Comparison of ENCODE assay signal across 1 cellular context in the genomic region with DNA sequence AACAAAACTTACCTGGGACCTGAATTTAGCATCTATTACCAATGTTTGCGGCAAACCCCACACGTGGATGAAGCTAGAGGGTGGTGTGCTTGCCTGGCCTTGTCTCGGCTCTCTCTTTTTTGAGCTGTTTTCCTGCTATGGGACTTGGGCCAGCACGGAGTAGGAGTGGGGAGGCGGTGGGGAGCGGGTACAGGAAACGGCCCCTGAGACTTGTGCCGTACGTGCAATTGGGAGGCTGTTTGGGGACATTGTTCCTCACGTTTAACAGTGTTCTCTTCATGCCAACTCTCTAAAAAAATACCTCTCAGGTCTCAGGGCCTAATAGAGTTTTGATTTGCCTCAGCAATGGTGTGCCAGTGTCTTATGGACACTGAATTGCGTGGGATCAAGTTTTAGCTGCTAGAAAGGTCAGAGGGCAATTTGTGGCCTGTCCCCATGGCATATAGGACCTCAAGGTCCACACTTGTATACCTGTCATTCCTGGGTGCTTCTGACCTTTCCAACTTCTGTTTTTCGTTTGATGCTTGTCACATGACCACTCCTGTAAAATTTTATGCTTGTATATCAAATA.
TF ChIP-seq lines count a peak whose summit lies in the region.

No MANE protein-coding gene starts in this region.

TF ChIP-seq in GM12878, 131 proteins besides CTCF, POLR2A, EP300 and RAD21 (continues in another document):
- TF ChIP-seq RAD51 (IDR thresholded peaks at IDR 0.05) (peak; percentile 89), NR2C2 (IDR thresholded peaks at IDR 0.05; ENCODE audit: borderline replicate concordance, control insufficient read depth, insufficient read length, low read depth) (peak; percentile 44), TCF12 (IDR thresholded peaks at IDR 0.05; ENCODE audit: low read depth, low read length) (no peak), SMARCA5 (IDR thresholded peaks at IDR 0.05) (0 out of 2 replicates have a peak, but pooled peaks have one; percentile 53), CHD1 (IDR thresholded peaks at IDR 0.05; ENCODE audit: low read depth, low read length) (no peak), HDGF (IDR thresholded peaks at IDR 0.05) (0 out of 2 replicates have a peak, but pooled peaks have one; percentile 30), RB1 (IDR thresholded peaks at IDR 0.05; ENCODE audit: borderline replicate concordance) (0 out of 2 replicates have a peak, but pooled peaks have one; percentile 46), ATF7 (IDR thresholded peaks at IDR 0.05; ENCODE audit: low read depth) (no peak), FOS (IDR thresholded peaks at IDR 0.05; ENCODE audit: borderline replicate concordance, extremely low read depth, insufficient read length) (no peak), BCL11A (IDR thresholded peaks at IDR 0.05; ENCODE audit: low read depth, low read length) (peak; percentile 70; the same call in 1 of the 2 replicates), FOXK2 (IDR thresholded peaks at IDR 0.05) (no peak), CREB1 (IDR thresholded peaks at IDR 0.05; ENCODE audit: low read depth) (no peak), BHLHE40 (IDR thresholded peaks at IDR 0.05; ENCODE audit: borderline replicate concordance in 1 of 2, low read depth in 2 of 2, low read length in 1 of 2) (peak; percentile 58 to 76; a peak in 2 of 4 replicates), MXI1 (IDR thresholded peaks at IDR 0.05; ENCODE audit: low read depth, low read length) (0 out of 2 replicates have a peak, but pooled peaks have one; percentile 23), NR2F1 (conservative IDR thresholded peaks at IDR 0.05) (peak; percentile 99), ZBED1 (IDR thresholded peaks at IDR 0.05; ENCODE audit: borderline replicate concordance) (no peak; the same call in 1 of the 2 replicates), NBN (IDR thresholded peaks at IDR 0.05) (0 out of 2 replicates have a peak, but pooled peaks have one; percentile 46), NR2C1 (IDR thresholded peaks at IDR 0.05) (peak; percentile 88), EGR1 (IDR thresholded peaks at IDR 0.05; ENCODE audit: borderline replicate concordance in 1 of 2, low read depth in 2 of 2, low read length in 2 of 2) (peak in 1 of 2 experiments; percentile 66; a peak in 1 of 3 replicates), PML (IDR thresholded peaks at IDR 0.05; ENCODE audit: low read length) (no peak), POU2F2 (IDR thresholded peaks at IDR 0.05; ENCODE audit: borderline replicate concordance, low read depth, low read length) (no peak), SUPT20H (IDR thresholded peaks at IDR 0.05; ENCODE audit: borderline replicate concordance, control insufficient read depth, low read depth, low read length) (no peak), NFIC (IDR thresholded peaks at IDR 0.05; ENCODE audit: low read depth, low read length) (no peak), CBX3 (IDR thresholded peaks at IDR 0.05; ENCODE audit: borderline replicate concordance, low read depth) (no peak), RELA (IDR thresholded peaks at IDR 0.05; ENCODE audit: borderline replicate concordance, partially characterized antibody) (no peak), ZNF207 (IDR thresholded peaks at IDR 0.05; ENCODE audit: borderline replicate concordance) (peak; percentile 39; the same call in 1 of the 2 replicates), JUNB (IDR thresholded peaks at IDR 0.05) (no peak), HCFC1 (IDR thresholded peaks at IDR 0.05; ENCODE audit: low read length) (no peak)
- TF ChIP-seq, protein P1, sequence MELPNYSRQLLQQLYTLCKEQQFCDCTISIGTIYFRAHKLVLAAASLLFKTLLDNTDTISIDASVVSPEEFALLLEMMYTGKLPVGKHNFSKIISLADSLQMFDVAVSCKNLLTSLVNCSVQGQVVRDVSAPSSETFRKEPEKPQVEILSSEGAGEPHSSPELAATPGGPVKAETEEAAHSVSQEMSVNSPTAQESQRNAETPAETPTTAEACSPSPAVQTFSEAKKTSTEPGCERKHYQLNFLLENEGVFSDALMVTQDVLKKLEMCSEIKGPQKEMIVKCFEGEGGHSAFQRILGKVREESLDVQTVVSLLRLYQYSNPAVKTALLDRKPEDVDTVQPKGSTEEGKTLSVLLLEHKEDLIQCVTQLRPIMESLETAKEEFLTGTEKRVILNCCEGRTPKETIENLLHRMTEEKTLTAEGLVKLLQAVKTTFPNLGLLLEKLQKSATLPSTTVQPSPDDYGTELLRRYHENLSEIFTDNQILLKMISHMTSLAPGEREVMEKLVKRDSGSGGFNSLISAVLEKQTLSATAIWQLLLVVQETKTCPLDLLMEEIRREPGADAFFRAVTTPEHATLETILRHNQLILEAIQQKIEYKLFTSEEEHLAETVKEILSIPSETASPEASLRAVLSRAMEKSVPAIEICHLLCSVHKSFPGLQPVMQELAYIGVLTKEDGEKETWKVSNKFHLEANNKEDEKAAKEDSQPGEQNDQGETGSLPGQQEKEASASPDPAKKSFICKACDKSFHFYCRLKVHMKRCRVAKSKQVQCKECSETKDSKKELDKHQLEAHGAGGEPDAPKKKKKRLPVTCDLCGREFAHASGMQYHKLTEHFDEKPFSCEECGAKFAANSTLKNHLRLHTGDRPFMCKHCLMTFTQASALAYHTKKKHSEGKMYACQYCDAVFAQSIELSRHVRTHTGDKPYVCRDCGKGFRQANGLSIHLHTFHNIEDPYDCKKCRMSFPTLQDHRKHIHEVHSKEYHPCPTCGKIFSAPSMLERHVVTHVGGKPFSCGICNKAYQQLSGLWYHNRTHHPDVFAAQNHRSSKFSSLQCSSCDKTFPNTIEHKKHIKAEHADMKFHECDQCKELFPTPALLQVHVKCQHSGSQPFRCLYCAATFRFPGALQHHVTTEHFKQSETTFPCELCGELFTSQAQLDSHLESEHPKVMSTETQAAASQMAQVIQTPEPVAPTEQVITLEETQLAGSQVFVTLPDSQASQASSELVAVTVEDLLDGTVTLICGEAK (IDR thresholded peaks at IDR 0.05; ENCODE audit: borderline replicate concordance) = no peak; the same call in 1 of the 2 replicates
- TF ChIP-seq, protein P2, sequence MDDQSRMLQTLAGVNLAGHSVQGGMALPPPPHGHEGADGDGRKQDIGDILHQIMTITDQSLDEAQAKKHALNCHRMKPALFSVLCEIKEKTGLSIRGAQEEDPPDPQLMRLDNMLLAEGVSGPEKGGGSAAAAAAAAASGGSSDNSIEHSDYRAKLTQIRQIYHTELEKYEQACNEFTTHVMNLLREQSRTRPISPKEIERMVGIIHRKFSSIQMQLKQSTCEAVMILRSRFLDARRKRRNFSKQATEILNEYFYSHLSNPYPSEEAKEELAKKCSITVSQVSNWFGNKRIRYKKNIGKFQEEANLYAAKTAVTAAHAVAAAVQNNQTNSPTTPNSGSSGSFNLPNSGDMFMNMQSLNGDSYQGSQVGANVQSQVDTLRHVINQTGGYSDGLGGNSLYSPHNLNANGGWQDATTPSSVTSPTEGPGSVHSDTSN (IDR thresholded peaks at IDR 0.05; ENCODE audit: insufficient replicate concordance, low read depth, low read length) = no peak
- TF ChIP-seq, protein P3, sequence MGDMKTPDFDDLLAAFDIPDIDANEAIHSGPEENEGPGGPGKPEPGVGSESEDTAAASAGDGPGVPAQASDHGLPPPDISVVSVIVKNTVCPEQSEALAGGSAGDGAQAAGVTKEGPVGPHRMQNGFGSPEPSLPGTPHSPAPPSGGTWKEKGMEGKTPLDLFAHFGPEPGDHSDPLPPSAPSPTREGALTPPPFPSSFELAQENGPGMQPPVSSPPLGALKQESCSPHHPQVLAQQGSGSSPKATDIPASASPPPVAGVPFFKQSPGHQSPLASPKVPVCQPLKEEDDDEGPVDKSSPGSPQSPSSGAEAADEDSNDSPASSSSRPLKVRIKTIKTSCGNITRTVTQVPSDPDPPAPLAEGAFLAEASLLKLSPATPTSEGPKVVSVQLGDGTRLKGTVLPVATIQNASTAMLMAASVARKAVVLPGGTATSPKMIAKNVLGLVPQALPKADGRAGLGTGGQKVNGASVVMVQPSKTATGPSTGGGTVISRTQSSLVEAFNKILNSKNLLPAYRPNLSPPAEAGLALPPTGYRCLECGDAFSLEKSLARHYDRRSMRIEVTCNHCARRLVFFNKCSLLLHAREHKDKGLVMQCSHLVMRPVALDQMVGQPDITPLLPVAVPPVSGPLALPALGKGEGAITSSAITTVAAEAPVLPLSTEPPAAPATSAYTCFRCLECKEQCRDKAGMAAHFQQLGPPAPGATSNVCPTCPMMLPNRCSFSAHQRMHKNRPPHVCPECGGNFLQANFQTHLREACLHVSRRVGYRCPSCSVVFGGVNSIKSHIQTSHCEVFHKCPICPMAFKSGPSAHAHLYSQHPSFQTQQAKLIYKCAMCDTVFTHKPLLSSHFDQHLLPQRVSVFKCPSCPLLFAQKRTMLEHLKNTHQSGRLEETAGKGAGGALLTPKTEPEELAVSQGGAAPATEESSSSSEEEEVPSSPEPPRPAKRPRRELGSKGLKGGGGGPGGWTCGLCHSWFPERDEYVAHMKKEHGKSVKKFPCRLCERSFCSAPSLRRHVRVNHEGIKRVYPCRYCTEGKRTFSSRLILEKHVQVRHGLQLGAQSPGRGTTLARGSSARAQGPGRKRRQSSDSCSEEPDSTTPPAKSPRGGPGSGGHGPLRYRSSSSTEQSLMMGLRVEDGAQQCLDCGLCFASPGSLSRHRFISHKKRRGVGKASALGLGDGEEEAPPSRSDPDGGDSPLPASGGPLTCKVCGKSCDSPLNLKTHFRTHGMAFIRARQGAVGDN (IDR thresholded peaks at IDR 0.05) = peak; percentile 85
- TF ChIP-seq, protein P4, sequence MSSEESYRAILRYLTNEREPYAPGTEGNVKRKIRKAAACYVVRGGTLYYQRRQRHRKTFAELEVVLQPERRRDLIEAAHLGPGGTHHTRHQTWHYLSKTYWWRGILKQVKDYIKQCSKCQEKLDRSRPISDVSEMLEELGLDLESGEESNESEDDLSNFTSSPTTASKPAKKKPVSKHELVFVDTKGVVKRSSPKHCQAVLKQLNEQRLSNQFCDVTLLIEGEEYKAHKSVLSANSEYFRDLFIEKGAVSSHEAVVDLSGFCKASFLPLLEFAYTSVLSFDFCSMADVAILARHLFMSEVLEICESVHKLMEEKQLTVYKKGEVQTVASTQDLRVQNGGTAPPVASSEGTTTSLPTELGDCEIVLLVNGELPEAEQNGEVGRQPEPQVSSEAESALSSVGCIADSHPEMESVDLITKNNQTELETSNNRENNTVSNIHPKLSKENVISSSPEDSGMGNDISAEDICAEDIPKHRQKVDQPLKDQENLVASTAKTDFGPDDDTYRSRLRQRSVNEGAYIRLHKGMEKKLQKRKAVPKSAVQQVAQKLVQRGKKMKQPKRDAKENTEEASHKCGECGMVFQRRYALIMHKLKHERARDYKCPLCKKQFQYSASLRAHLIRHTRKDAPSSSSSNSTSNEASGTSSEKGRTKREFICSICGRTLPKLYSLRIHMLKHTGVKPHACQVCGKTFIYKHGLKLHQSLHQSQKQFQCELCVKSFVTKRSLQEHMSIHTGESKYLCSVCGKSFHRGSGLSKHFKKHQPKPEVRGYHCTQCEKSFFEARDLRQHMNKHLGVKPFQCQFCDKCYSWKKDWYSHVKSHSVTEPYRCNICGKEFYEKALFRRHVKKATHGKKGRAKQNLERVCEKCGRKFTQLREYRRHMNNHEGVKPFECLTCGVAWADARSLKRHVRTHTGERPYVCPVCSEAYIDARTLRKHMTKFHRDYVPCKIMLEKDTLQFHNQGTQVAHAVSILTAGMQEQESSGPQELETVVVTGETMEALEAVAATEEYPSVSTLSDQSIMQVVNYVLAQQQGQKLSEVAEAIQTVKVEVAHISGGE (CRISPR knock-in tag; IDR thresholded peaks at IDR 0.05) = no peak
- TF ChIP-seq, protein P5, sequence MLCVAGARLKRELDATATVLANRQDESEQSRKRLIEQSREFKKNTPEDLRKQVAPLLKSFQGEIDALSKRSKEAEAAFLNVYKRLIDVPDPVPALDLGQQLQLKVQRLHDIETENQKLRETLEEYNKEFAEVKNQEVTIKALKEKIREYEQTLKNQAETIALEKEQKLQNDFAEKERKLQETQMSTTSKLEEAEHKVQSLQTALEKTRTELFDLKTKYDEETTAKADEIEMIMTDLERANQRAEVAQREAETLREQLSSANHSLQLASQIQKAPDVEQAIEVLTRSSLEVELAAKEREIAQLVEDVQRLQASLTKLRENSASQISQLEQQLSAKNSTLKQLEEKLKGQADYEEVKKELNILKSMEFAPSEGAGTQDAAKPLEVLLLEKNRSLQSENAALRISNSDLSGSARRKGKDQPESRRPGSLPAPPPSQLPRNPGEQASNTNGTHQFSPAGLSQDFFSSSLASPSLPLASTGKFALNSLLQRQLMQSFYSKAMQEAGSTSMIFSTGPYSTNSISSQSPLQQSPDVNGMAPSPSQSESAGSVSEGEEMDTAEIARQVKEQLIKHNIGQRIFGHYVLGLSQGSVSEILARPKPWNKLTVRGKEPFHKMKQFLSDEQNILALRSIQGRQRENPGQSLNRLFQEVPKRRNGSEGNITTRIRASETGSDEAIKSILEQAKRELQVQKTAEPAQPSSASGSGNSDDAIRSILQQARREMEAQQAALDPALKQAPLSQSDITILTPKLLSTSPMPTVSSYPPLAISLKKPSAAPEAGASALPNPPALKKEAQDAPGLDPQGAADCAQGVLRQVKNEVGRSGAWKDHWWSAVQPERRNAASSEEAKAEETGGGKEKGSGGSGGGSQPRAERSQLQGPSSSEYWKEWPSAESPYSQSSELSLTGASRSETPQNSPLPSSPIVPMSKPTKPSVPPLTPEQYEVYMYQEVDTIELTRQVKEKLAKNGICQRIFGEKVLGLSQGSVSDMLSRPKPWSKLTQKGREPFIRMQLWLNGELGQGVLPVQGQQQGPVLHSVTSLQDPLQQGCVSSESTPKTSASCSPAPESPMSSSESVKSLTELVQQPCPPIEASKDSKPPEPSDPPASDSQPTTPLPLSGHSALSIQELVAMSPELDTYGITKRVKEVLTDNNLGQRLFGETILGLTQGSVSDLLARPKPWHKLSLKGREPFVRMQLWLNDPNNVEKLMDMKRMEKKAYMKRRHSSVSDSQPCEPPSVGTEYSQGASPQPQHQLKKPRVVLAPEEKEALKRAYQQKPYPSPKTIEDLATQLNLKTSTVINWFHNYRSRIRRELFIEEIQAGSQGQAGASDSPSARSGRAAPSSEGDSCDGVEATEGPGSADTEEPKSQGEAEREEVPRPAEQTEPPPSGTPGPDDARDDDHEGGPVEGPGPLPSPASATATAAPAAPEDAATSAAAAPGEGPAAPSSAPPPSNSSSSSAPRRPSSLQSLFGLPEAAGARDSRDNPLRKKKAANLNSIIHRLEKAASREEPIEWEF (IDR thresholded peaks at IDR 0.05; ENCODE audit: insufficient replicate concordance, low read depth, low read length) = peak; percentile 7
- TF ChIP-seq, protein P6, sequence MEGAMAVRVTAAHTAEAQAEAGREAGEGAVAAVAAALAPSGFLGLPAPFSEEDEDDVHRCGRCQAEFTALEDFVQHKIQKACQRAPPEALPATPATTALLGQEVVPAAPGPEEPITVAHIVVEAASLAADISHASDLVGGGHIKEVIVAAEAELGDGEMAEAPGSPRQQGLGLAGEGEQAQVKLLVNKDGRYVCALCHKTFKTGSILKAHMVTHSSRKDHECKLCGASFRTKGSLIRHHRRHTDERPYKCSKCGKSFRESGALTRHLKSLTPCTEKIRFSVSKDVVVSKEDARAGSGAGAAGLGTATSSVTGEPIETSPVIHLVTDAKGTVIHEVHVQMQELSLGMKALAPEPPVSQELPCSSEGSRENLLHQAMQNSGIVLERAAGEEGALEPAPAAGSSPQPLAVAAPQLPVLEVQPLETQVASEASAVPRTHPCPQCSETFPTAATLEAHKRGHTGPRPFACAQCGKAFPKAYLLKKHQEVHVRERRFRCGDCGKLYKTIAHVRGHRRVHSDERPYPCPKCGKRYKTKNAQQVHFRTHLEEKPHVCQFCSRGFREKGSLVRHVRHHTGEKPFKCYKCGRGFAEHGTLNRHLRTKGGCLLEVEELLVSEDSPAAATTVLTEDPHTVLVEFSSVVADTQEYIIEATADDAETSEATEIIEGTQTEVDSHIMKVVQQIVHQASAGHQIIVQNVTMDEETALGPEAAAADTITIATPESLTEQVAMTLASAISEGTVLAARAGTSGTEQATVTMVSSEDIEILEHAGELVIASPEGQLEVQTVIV (IDR thresholded peaks at IDR 0.05; ENCODE audit: borderline replicate concordance, partially characterized antibody) = no peak
